Comparison of ENCODE assay signal across 8 cellular contexts in genomic region chr5:50421184-50421950, GRCh38. TPM values are rescaled to one million over a fixed set of nuclear protein-coding genes. Genes with fewer than 3 reads are reported as not detected.
DNase-seq lines count a peak whose midpoint lies in the region; ATAC-seq and TF ChIP-seq lines count a peak whose summit lies in the region.
"Not testable (repeated sequence)": the region's sequence is repeated elsewhere in the genome, so short reads cannot be mapped to it uniquely, and the experiment has no call there.
"Had no signal": no experiment of that assay in that cellular context is flagged by ENCODE, and none has a peak within 500 bp of the region (broad histone marks: within the 10 kb centered on the region; RNA-seq: fewer than 3 reads in every experiment).

No MANE protein-coding gene starts in this region.

- not testable (repeated sequence) for H3K4me3 Mint-ChIP-seq in CD4-positive, alpha-beta T cell; activated T-helper 17 cell treated with anti-CD3 and anti-CD28 coated beads, Interleukin-2, amount 50 U/mL, for 72 hours; activated naive CD8-positive, alpha-beta T cell; naive thymus-derived CD4-positive, alpha-beta T cell
- H3K4me3 Mint-ChIP-seq in T-helper 17 cell = peak overlapping the region; percentile 43

- H3K27me3 Mint-ChIP-seq in CD4-positive, alpha-beta T cell; T-helper 17 cell; activated T-helper 17 cell treated with anti-CD3 and anti-CD28 coated beads, Interleukin-2, amount 50 U/mL, for 72 hours; activated naive CD8-positive, alpha-beta T cell; naive thymus-derived CD4-positive, alpha-beta T cell: not testable (repeated sequence)

- POLR2A ChIA-PET in CD4-positive, alpha-beta T cell (lab: Charles Lee); HEK293 (lab: Yijun Ruan, JAX); naive thymus-derived CD4-positive, alpha-beta T cell (lab: Charles Lee): not testable (repeated sequence)

- intact Hi-C loops in CD4-positive, alpha-beta T cell (cut with DNase I, micrococcal nuclease) = loop anchor here in 1 of 2 experiments (5.0 kb wide), 1 partner anchor 321 kb away; no protein-coding TSS in a partner anchor
- intact Hi-C loops in naive thymus-derived CD4-positive, alpha-beta T cell (cut with micrococcal nuclease) = not testable (repeated sequence)

- H3K27ac ChIP-seq in CD4-positive, alpha-beta T cell (ENCODE audit: low read depth, low read length); HEK293 (ENCODE audit: extremely low read depth, low read depth, low read length); naive thymus-derived CD4-positive, alpha-beta T cell (ENCODE audit: low read depth, low read length): not testable (repeated sequence)

- H3K4me3 ChIP-seq in HEK293 (ENCODE audit: low read depth, low read length); naive thymus-derived CD4-positive, alpha-beta T cell (ENCODE audit: low read length): not testable (repeated sequence)

- not testable (repeated sequence) for H3K36me3 ChIP-seq in HEK293 (ENCODE audit: control insufficient read depth in 2 of 2, insufficient read depth in 1 of 2, low read length in 2 of 2); naive thymus-derived CD4-positive, alpha-beta T cell (ENCODE audit: control insufficient read depth in 2 of 3, insufficient read depth in 3 of 3, low read length in 3 of 3)

- H3K27ac Mint-ChIP-seq in CD4-positive, alpha-beta T cell = peak overlapping the region; percentile 31
- H3K27ac Mint-ChIP-seq in T-helper 17 cell = peak overlapping the region; percentile 63
- H3K27ac Mint-ChIP-seq in activated T-helper 17 cell treated with anti-CD3 and anti-CD28 coated beads, Interleukin-2, amount 50 U/mL, for 72 hours = peak overlapping the region; percentile 78
- H3K27ac Mint-ChIP-seq in activated naive CD8-positive, alpha-beta T cell = peak overlapping the region; percentile 34
- peak overlapping the region in 5 of 9 donors; percentile 26 to 79 (median 58) for H3K27ac Mint-ChIP-seq in naive thymus-derived CD4-positive, alpha-beta T cell

- CTCF ChIA-PET in CD4-positive, alpha-beta T cell (lab: Charles Lee); HEK293 (lab: Yijun Ruan, JAX): not testable (repeated sequence)
- CTCF ChIA-PET in naive thymus-derived CD4-positive, alpha-beta T cell (lab: Charles Lee) = interaction anchor here (0.6 kb wide), 1 partner anchor 20 kb away, joined by 3 read pairs; no protein-coding TSS in a partner anchor

- not testable (repeated sequence) for DNase-seq in CD4-positive, alpha-beta T cell; T-helper 17 cell; naive thymus-derived CD4-positive, alpha-beta T cell

- not testable (repeated sequence) for H3K27me3 ChIP-seq in CD4-positive, alpha-beta T cell (ENCODE audit: control insufficient read depth, insufficient read depth, low read length); naive thymus-derived CD4-positive, alpha-beta T cell (ENCODE audit: control insufficient read depth in 2 of 2, insufficient read depth in 2 of 2, low read length in 2 of 2)

- H3K9me3 ChIP-seq in CD4-positive, alpha-beta T cell (ENCODE audit: control insufficient read depth, low read length); HEK293 (ENCODE audit: control insufficient read depth, insufficient read depth, low read depth, low read length); T-helper 17 cell (ENCODE audit: control insufficient read depth, low read length, poor library complexity, severe bottlenecking); naive thymus-derived CD4-positive, alpha-beta T cell (ENCODE audit: control insufficient read depth in 2 of 3, low read length in 3 of 3): not testable (repeated sequence)

- H3K4me1 ChIP-seq in HEK293 (ENCODE audit: control insufficient read depth, insufficient read depth, low read length) = not testable (repeated sequence)
- H3K4me1 ChIP-seq in naive thymus-derived CD4-positive, alpha-beta T cell (ENCODE audit: control insufficient read depth in 2 of 2, insufficient read depth in 2 of 2, low read length in 2 of 2) = peaks cover 16 to 20% of the 10 kb centered on the region in 2 donors

- TF ChIP-seq CTCF in CD4-positive, alpha-beta T cell (IDR thresholded peaks at IDR 0.05); HEK293 (tag by site-specific recombination; IDR thresholded peaks at IDR 0.05): not testable (repeated sequence)

- not testable (repeated sequence) for ATAC-seq in CD4-positive, alpha-beta T cell (ENCODE audit: poor library complexity); T-helper 17 cell; activated T-helper 17 cell treated with anti-CD3 and anti-CD28 coated beads, Interleukin-2, amount 50 U/mL, for 72 hours (replicated peaks); naive thymus-derived CD4-positive, alpha-beta T cell

- peaks cover 79% of the 10 kb centered on the region for H3K4me1 Mint-ChIP-seq in CD4-positive, alpha-beta T cell (ENCODE audit: low read depth)
- peaks cover 42% of the 10 kb centered on the region for H3K4me1 Mint-ChIP-seq in T-helper 17 cell
- H3K4me1 Mint-ChIP-seq in activated T-helper 17 cell treated with anti-CD3 and anti-CD28 coated beads, Interleukin-2, amount 50 U/mL, for 72 hours = peaks cover 47% of the 10 kb centered on the region
- peaks cover 70% of the 10 kb centered on the region for H3K4me1 Mint-ChIP-seq in activated naive CD8-positive, alpha-beta T cell (ENCODE audit: low read depth)
- peaks cover 45 to 83% (median 75%) of the 10 kb centered on the region in 7 donors for H3K4me1 Mint-ChIP-seq in naive thymus-derived CD4-positive, alpha-beta T cell

- not testable (repeated sequence) for H3K9me3 Mint-ChIP-seq in CD4-positive, alpha-beta T cell; activated T-helper 17 cell treated with anti-CD3 and anti-CD28 coated beads, Interleukin-2, amount 50 U/mL, for 72 hours; activated naive CD8-positive, alpha-beta T cell (ENCODE audit: low read depth)
- H3K9me3 Mint-ChIP-seq in naive thymus-derived CD4-positive, alpha-beta T cell = peaks cover 0 to 16% (median 7%) of the 10 kb centered on the region in 11 donors

- H3K36me3 Mint-ChIP-seq in CD4-positive, alpha-beta T cell (ENCODE audit: low read depth) = peaks cover 63% of the 10 kb centered on the region
- H3K36me3 Mint-ChIP-seq in T-helper 17 cell (ENCODE audit: low read depth) = not testable (repeated sequence)
- H3K36me3 Mint-ChIP-seq in activated T-helper 17 cell treated with anti-CD3 and anti-CD28 coated beads, Interleukin-2, amount 50 U/mL, for 72 hours (ENCODE audit: low read depth) = peaks cover 67% of the 10 kb centered on the region
- H3K36me3 Mint-ChIP-seq in activated naive CD8-positive, alpha-beta T cell = peaks cover 26% of the 10 kb centered on the region
- peaks cover 12 to 49% (median 41%) of the 10 kb centered on the region in 5 donors for H3K36me3 Mint-ChIP-seq in naive thymus-derived CD4-positive, alpha-beta T cell

TF ChIP-seq in HEK293, 187 proteins besides CTCF, POLR2A, EP300 and RAD21:
- TF ChIP-seq ZNF202 (tag by site-specific recombination; IDR thresholded peaks at IDR 0.05; ENCODE audit: borderline replicate concordance) = 0 out of 2 replicates have a peak, but pooled peaks have one; percentile 50
- TF ChIP-seq ZNF184 (tag by site-specific recombination; IDR thresholded peaks at IDR 0.05) = peak; percentile 93
- TF ChIP-seq ZNF146 (tag by site-specific recombination; IDR thresholded peaks at IDR 0.05) = peak; percentile 83
- 0 out of 2 replicates have a peak, but pooled peaks have one; percentile 26 for TF ChIP-seq SCRT2 (tag by site-specific recombination; IDR thresholded peaks at IDR 0.05)

RNA-seq across cellular contexts. Expression of gene EMB, which starts 19.7 kb away (rescaled TPM):
- 100 to 1,000 TPM; 131 to 133 TPM for total RNA-seq in CD4-positive, alpha-beta T cell
- total RNA-seq in T-helper 17 cell = 100 to 1,000 TPM; 184 to 186 TPM
- total RNA-seq in activated T-helper 17 cell treated with anti-CD3 and anti-CD28 coated beads, Interleukin-2, amount 50 U/mL, for 72 hours = 100 to 1,000 TPM in 1 of 2 donors, 10 to 100 TPM in 1; 93.9 to 102 TPM
- 100 to 1,000 TPM; 124 to 169 (median 159) TPM for total RNA-seq in naive thymus-derived CD4-positive, alpha-beta T cell
- polyA plus RNA-seq in naive thymus-derived CD4-positive, alpha-beta T cell = 100 to 1,000 TPM; 105 to 204 TPM
- total RNA-seq: A172 had no signal
- polyA plus RNA-seq: GM23248 had no signal
